Comparison of ENCODE assay signal across 8 cellular contexts in genomic region chr15:63500265-63501250, GRCh38. TPM values are rescaled to one million over a fixed set of nuclear protein-coding genes. Genes with fewer than 3 reads are reported as not detected.
DNase-seq lines count a peak whose midpoint lies in the region; ATAC-seq and TF ChIP-seq lines count a peak whose summit lies in the region.

No MANE protein-coding gene starts in this region.

- peak overlapping the region in 1 of 2 donors; percentile 100 for H3K27ac Mint-ChIP-seq in effector memory CD8-positive, alpha-beta T cell
- no peak overlapping the region for H3K27ac Mint-ChIP-seq in neural crest cell (ENCODE audit: unreplicated experiment)

- H3K4me3 Mint-ChIP-seq in effector memory CD8-positive, alpha-beta T cell = peak overlapping the region; percentile 85 to 92
- peak overlapping the region; percentile 81 for H3K4me3 Mint-ChIP-seq in neural crest cell

- H3K4me1 Mint-ChIP-seq in effector memory CD8-positive, alpha-beta T cell (ENCODE audit: low read depth in 2 of 2) = peaks cover 47 to 55% of the 10 kb centered on the region in 2 donors
- peaks cover 42% of the 10 kb centered on the region for H3K4me1 Mint-ChIP-seq in neural crest cell

- H3K27ac ChIP-seq in C4-2B = peak overlapping the region; percentile 95

- DNase-seq in NOMO-1 treated with DMSO at 0.1 percent for 48 hours (lab: John Stamatoyannopoulos, UW; ENCODE audit: unreplicated experiment) (peak; percentile 68), neural crest cell (ENCODE audit: low read depth, low spot score) (no peak), inferior parietal cortex (ENCODE audit: extremely low spot score) (no peak), NCI-H1694 treated with DMSO at 0.1 percent for 48 hours (lab: John Stamatoyannopoulos, UW) (no peak)
- no peak for DNase-seq in effector memory CD8-positive, alpha-beta T cell
- DNase-seq in stimulated activated CD4-positive, alpha-beta T cell treated with anti-CD3 and anti-CD28 coated beads, Interleukin-4, amount 100 ng/mL, for 4 hours = no peak

- no peak for ATAC-seq in effector memory CD8-positive, alpha-beta T cell (replicated peaks)
- no peak for ATAC-seq in GM18520 (IDR thresholded peaks at IDR 0.05; ENCODE audit: unreplicated experiment)

- H3K9me3 Mint-ChIP-seq in effector memory CD8-positive, alpha-beta T cell = no peaks in the 10 kb centered on the region
- H3K9me3 Mint-ChIP-seq in neural crest cell = no peaks in the 10 kb centered on the region

- H3K36me3 Mint-ChIP-seq in effector memory CD8-positive, alpha-beta T cell (ENCODE audit: insufficient read depth) = peaks cover 24% of the 10 kb centered on the region
- H3K36me3 Mint-ChIP-seq in neural crest cell (ENCODE audit: low read depth) = no peaks in the 10 kb centered on the region

- H3K27me3 Mint-ChIP-seq in effector memory CD8-positive, alpha-beta T cell = no peaks in the 10 kb centered on the region
- H3K27me3 Mint-ChIP-seq in neural crest cell (ENCODE audit: low read depth) = peaks cover 30% of the 10 kb centered on the region

- no peak for TF ChIP-seq CTCF in C4-2B (conservative IDR thresholded peaks at IDR 0.05)
- TF ChIP-seq CTCF in neural crest cell (conservative IDR thresholded peaks at IDR 0.05) = no peak

RNA-seq across cellular contexts. Expression of gene USP3, which starts 3.8 kb away (rescaled TPM):
- total RNA-seq in neural crest cell = 80.0 and 85.7 TPM in 2 replicates
